In the genomic region with DNA sequence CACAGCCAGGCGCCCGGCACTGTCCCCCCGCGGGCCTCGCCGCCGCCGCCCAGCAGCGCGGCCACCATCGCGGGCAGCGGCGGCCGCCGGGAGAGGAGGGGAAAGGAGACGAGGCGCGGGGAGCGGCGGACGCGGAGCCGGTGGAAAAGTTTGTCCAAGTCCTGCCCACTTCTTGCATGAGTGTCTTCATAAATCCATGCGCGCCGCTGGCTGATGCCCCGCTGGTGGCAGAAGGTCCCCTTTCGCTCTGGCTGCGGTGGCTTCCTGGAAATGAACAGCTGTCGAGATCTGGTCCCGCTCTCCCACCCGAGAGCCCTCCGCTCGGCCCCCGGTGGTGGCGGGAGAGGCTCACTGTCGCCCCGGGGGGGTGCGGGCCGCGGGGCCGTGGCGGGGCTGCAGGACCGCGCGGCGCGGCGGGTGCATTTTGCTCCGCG, we compare ENCODE assay signal across 9 cellular contexts. TPM values are rescaled to one million over a fixed set of nuclear protein-coding genes. Genes with fewer than 3 reads are reported as not detected.
A peak's percentile ranks its signal among the peaks of the same experiment; 100 is the strongest.
DNase-seq lines count a peak whose midpoint lies in the region; ATAC-seq and TF ChIP-seq lines count a peak whose summit lies in the region.
"Had no signal": no experiment of that assay in that cellular context is flagged by ENCODE, and none has a peak within 500 bp of the region (broad histone marks: within the 10 kb centered on the region; RNA-seq: fewer than 3 reads in every experiment).

No MANE protein-coding gene starts in this region.

- H3K36me3 ChIP-seq in Peyer's patch = no peaks in the 10 kb centered on the region
- no peaks in the 10 kb centered on the region for H3K36me3 ChIP-seq in body of pancreas (replicated peaks in 1 of 2; ENCODE audit: insufficient read depth in 1 of 2, low read depth in 2 of 2)

- H3K4me1 ChIP-seq in Peyer's patch (peaks cover 0 to 10% (median 4%) of the 10 kb centered on the region in 4 donors), body of pancreas (peaks cover 34% of the 10 kb centered on the region)

- ATAC-seq in HG02678 (IDR thresholded peaks at IDR 0.05; ENCODE audit: unreplicated experiment) (peak; percentile 7), body of pancreas (peak; percentile 1)

- peak overlapping the region; percentile 57 to 91 (median 72) for H3K4me3 ChIP-seq in Peyer's patch
- H3K4me3 ChIP-seq in body of pancreas = peak overlapping the region; percentile 53 to 80

- TF ChIP-seq POLR2A in Peyer's patch (IDR thresholded peaks at IDR 0.05) = no peak
- TF ChIP-seq POLR2A in body of pancreas (IDR thresholded peaks at IDR 0.05) = no peak

- WGBS in body of pancreas, 2 donors = 1% methylated on average over 43 of the region's 52 CpGs; no CpG with 5 or more reads in 1 of the 2 donors

- H3K9me3 ChIP-seq in Peyer's patch = no peaks in the 10 kb centered on the region
- H3K9me3 ChIP-seq in body of pancreas = no peaks in the 10 kb centered on the region

- H3K27me3 ChIP-seq in Peyer's patch (peaks cover 0 to 5% of the 10 kb centered on the region in 2 donors), body of pancreas (no peaks in the 10 kb centered on the region)

- intact Hi-C loops in body of pancreas (cut with DNase I) = no loop called here

- DNase-seq in ELR (ENCODE audit: low read depth) (peak; percentile 58), Peyer's patch (peak; percentile 25 to 63 (median 58)), body of pancreas (peak in 1 of 4 donors; percentile 60), iris pigment epithelial cell (ENCODE audit: low read depth) (peak; percentile 65), NCI-H2029 treated with DMSO at 0.1 percent for 48 hours (lab: John Stamatoyannopoulos, UW) (no peak), NCI-H187 (lab: John Stamatoyannopoulos, UW) (no peak)
- peak; percentile 46 for DNase-seq in stimulated activated CD4-positive, alpha-beta T cell treated with anti-CD3 and anti-CD28 coated beads, Interleukin-2, amount 100 ng/mL, for 24 hours

- TF ChIP-seq CTCF in Peyer's patch (IDR thresholded peaks at IDR 0.05) (no peak), body of pancreas (IDR thresholded peaks at IDR 0.05) (no peak)

- H3K27ac ChIP-seq in Peyer's patch = peak overlapping the region; percentile 52 to 86 (median 68)
- peak overlapping the region; percentile 92 to 99 (median 96) for H3K27ac ChIP-seq in body of pancreas

RNA-seq across cellular contexts. Expression of a gene that starts 0.6 kb away (rescaled TPM):
- total RNA-seq in Peyer's patch = 10 to 100 TPM in 2 of 4 donors, 1 to 10 TPM in 2; 2.3 to 22.1 (median 9.8) TPM
- 10 to 100 TPM; 29.1 to 37.6 TPM for total RNA-seq in body of pancreas
- total RNA-seq: T-helper 1 cell treated with Interleukin-12 subunit alpha and Interleukin-12 subunit beta and Interleukin-4 antibody, amounts not matched to agents 30 ng/mL and 1 ng/mL, for 36 hours had no signal

Comparison
In these comparisons a context has a peak if more than half of its experiments do, and no peak if none do; other contexts are left out.
1. DNase-seq: peak in ELR (single experiment), Peyer's patch (3 of 3), iris pigment epithelial cell (single experiment) and stimulated activated CD4-positive, alpha-beta T cell treated with anti-CD3 and anti-CD28 coated beads, Interleukin-2, amount 100 ng/mL, for 24 hours (2 of 2); none in NCI-H2029 treated with DMSO at 0.1 percent for 48 hours (single experiment) and NCI-H187 (0 of 2).